20 cellular contexts compared by ENCODE assay signal in genomic region chr13:50735071-50735470, GRCh38.
"Had no signal": no experiment of that assay in that cellular context is flagged by ENCODE, and none has a peak within 500 bp of the region (broad histone marks: within the 10 kb centered on the region; RNA-seq: fewer than 3 reads in every experiment).

No MANE protein-coding gene starts in this region.

- H3K36me3 ChIP-seq: colonic mucosa, left lung, prostate gland, sigmoid colon, spleen, tibial artery had no signal

- FAIRE-seq: endothelial cell of umbilical vein had no signal

- H3K27me3 ChIP-seq: colonic mucosa, left lung, sigmoid colon, spleen, testis, tibial artery had no signal

- H3K4me3 ChIP-seq: colonic mucosa, left lung, prostate gland, sigmoid colon, skin epidermis, spleen, testis, tibial artery had no signal

- DNase-seq: colonic mucosa; effector memory CD4-positive, alpha-beta T cell; hypothalamus; kidney; left cardiac atrium; left lung; naive thymus-derived CD8-positive, alpha-beta T cell; nephron progenitor cell; nucleus accumbens; right cardiac atrium; sigmoid colon; spleen; stimulated activated CD4-positive, alpha-beta T cell treated with anti-CD3 and anti-CD28 coated beads, Interleukin-4, amount 100 ng/mL, for 4 hours; stimulated activated naive CD8-positive, alpha-beta T cell treated with anti-CD3 and anti-CD28 coated beads, Interleukin-15, Interleukin-2, amounts not matched to agents 100 U/mL and 50 U/mL, for 24 hours; substantia nigra; testis; tibial artery had no signal
